In genomic region chr3:39153977-39154299, GRCh38 we compare ENCODE assay signal across 8 cellular contexts. TPM values are rescaled to one million over a fixed set of nuclear protein-coding genes. Genes with fewer than 3 reads are reported as not detected.
DNase-seq lines count a peak whose midpoint lies in the region; ATAC-seq and TF ChIP-seq lines count a peak whose summit lies in the region.

No MANE protein-coding gene starts in this region.

- intact Hi-C loops in sigmoid colon (cut with DNase I), result loop anchor here (1.0 kb wide), 1 partner anchor 23 kb away; no protein-coding TSS in a partner anchor

- no peak for ATAC-seq in HG02623 (IDR thresholded peaks at IDR 0.05; ENCODE audit: unreplicated experiment)

- TF ChIP-seq POLR2A in sigmoid colon (IDR thresholded peaks at IDR 0.05), result no peak

- WGBS in sigmoid colon, 2 donors, result 36 to 50% methylated on average over 9 of the region's 9 CpGs

- H3K27me3 ChIP-seq in GM06990 (replicated peaks; ENCODE audit: control insufficient read depth, insufficient read depth, low read length) (no peaks in the 10 kb centered on the region), WERI-Rb-1 (ENCODE audit: insufficient read depth, low read depth, severe bottlenecking) (no peaks in the 10 kb centered on the region), sigmoid colon (no peaks in the 10 kb centered on the region)

- H3K9me3 ChIP-seq in WERI-Rb-1 (ENCODE audit: severe bottlenecking), result no peaks in the 10 kb centered on the region
- no peaks in the 10 kb centered on the region for H3K9me3 ChIP-seq in sigmoid colon

- DNase-seq in GM06990 (ENCODE audit: extremely low read depth, insufficient read length) (no peak), WERI-Rb-1 (no peak), fibroblast of villous mesenchyme (ENCODE audit: low read depth) (no peak), sigmoid colon (no peak), COLO829 (ENCODE audit: low spot score) (no peak), NCI-H69 (lab: John Stamatoyannopoulos, UW) (no peak), NCI-H82 (lab: John Stamatoyannopoulos, UW) (no peak)

- no peak for TF ChIP-seq EP300 in sigmoid colon (IDR thresholded peaks at IDR 0.05)

- H3K4me1 ChIP-seq in sigmoid colon, result peaks cover 0 to 45% (median 42%) of the 10 kb centered on the region in 4 donors

- H3K27ac ChIP-seq in WERI-Rb-1, result peak overlapping the region; percentile 45
- H3K27ac ChIP-seq in sigmoid colon, result peak overlapping the region; percentile 97 to 100 (median 100)

- H3K36me3 ChIP-seq in GM06990 (ENCODE audit: control insufficient read depth, insufficient read depth, low read length) (no peaks in the 10 kb centered on the region), WERI-Rb-1 (no peaks in the 10 kb centered on the region; the same call in none of the 2 replicates), sigmoid colon (no peaks in the 10 kb centered on the region)

- H3K4me3 ChIP-seq in GM06990 (replicated peaks; ENCODE audit: low read depth, low read length) (peak overlapping the region; percentile 57), WERI-Rb-1 (ENCODE audit: low read depth, low read length) (no peak overlapping the region), fibroblast of villous mesenchyme (ENCODE audit: low read depth, low read length) (peak overlapping the region; percentile 44), sigmoid colon (peak overlapping the region; percentile 29 to 100 (median 100))

- TF ChIP-seq CTCF in GM06990 (IDR thresholded peaks at IDR 0.05; ENCODE audit: insufficient read depth, low read length, poor library complexity, severe bottlenecking) (no peak), WERI-Rb-1 (IDR thresholded peaks at IDR 0.05; ENCODE audit: low read depth, low read length) (no peak), fibroblast of villous mesenchyme (IDR thresholded peaks at IDR 0.05; ENCODE audit: insufficient read depth, low read depth, low read length) (no peak), sigmoid colon (IDR thresholded peaks at IDR 0.05) (no peak)

RNA-seq across cellular contexts. Expression of gene CSRNP1, which starts 0.5 kb away (rescaled TPM):
- total RNA-seq in fibroblast of villous mesenchyme, result 16.8 and 20.7 TPM in 2 replicates
- total RNA-seq in sigmoid colon, result 100 to 1,000 TPM in 1 of 4 donors, 10 to 100 TPM in 3; 12.8 to 135 (median 21.9) TPM
- 10 to 100 TPM; 15.6 to 26.7 (median 16.9) TPM for polyA plus RNA-seq in sigmoid colon

RNA-seq across cellular contexts. Expression of gene XIRP1, which starts 38.5 kb away (rescaled TPM):
- total RNA-seq in fibroblast of villous mesenchyme, result under 0.01 TPM in 1 of 2 replicates, not detected in the other
- total RNA-seq in sigmoid colon, result under 1 TPM in 1 of 4 donors, not detected in 3; 0.54 TPM
- polyA plus RNA-seq in sigmoid colon, result 1 to 10 TPM in 1 of 3 donors, under 1 TPM in 2; 0.25 to 1.2 (median 0.69) TPM

RNA-seq across cellular contexts. Expression of gene TTC21A, which starts 46.5 kb away (rescaled TPM):
- total RNA-seq in fibroblast of villous mesenchyme (3.5 and 3.9 TPM in 2 replicates), sigmoid colon (1 to 10 TPM; 2.9 to 7.1 (median 4.4) TPM)
- 1 to 10 TPM in 2 of 3 donors, under 1 TPM in 1; 0.60 to 6.0 (median 2.8) TPM for polyA plus RNA-seq in sigmoid colon

RNA-seq across cellular contexts. Expression of gene GORASP1, which starts 46.5 kb away (rescaled TPM):
- 44.9 and 50.9 TPM in 2 replicates for total RNA-seq in fibroblast of villous mesenchyme
- 10 to 100 TPM; 43.5 to 49.9 (median 48.9) TPM for total RNA-seq in sigmoid colon
- 10 to 100 TPM; 35.4 to 54.5 (median 40.7) TPM for polyA plus RNA-seq in sigmoid colon
